9 cellular contexts compared by ENCODE assay signal in genomic region chr13:51721485-51721884, GRCh38.
DNase-seq lines count a peak whose midpoint lies in the region; ATAC-seq and TF ChIP-seq lines count a peak whose summit lies in the region.
"Had no signal": no experiment of that assay in that cellular context is flagged by ENCODE, and none has a peak within 500 bp of the region (broad histone marks: within the 10 kb centered on the region; RNA-seq: fewer than 3 reads in every experiment).

No MANE protein-coding gene starts in this region.

- ATAC-seq in GM21423 (IDR thresholded peaks at IDR 0.05; ENCODE audit: unreplicated experiment) = peak; percentile 92
- ATAC-seq in HG03354 (IDR thresholded peaks at IDR 0.05; ENCODE audit: poor library complexity, severe bottlenecking, unreplicated experiment) = peak; percentile 74
- peak; percentile 87 to 93 (median 90) for ATAC-seq in heart left ventricle
- ATAC-seq: activated T-cell treated with anti-CD3 and anti-CD28 coated beads, Interleukin-2, amount 50 U/mL, for 4 hours had no signal

- 49 to 61% (median 55%) methylated on average over 3 of the region's 3 CpGs for WGBS in heart left ventricle, 4 donors

- peaks cover 0 to 20% (median 0%) of the 10 kb centered on the region in 9 donors for H3K36me3 ChIP-seq in heart left ventricle

- CTCF ChIA-PET in HEK293T (lab: Yijun Ruan, JAX) = no interaction called here

- no peak for TF ChIP-seq POLR2A in heart left ventricle (IDR thresholded peaks at IDR 0.05)

- POLR2A ChIA-PET in HEK293T (lab: Yijun Ruan, JAX) = interaction anchor here (1.2 kb wide), 1 partner anchor 18 kb away, joined by 3 read pairs; no protein-coding TSS in a partner anchor

- no peak overlapping the region for H3K4me3 ChIP-seq in heart left ventricle

- TF ChIP-seq CTCF in heart left ventricle (IDR thresholded peaks at IDR 0.05) = no peak

- intact Hi-C loops in heart left ventricle (cut with DNase I) = loop anchor here in 6 of 10 donors (5.0 to 10.0 kb wide), 5 partner anchors 47 to 267 kb away; partner anchors contain the start of genes WDFY2 (in 3 of the 6) and INTS6 (in 1 of the 6)

- no peaks in the 10 kb centered on the region for H3K9me3 ChIP-seq in heart left ventricle

- peak; percentile 60 for DNase-seq in G401 (ENCODE audit: low spot score)
- peak in 4 of 5 donors; percentile 47 to 77 (median 62) for DNase-seq in heart left ventricle
- DNase-seq in HEK293T (ENCODE audit: extremely low spot score) = no peak
- DNase-seq in NCI-H82 treated with DMSO at 0.1 percent for 48 hours (lab: John Stamatoyannopoulos, UW; ENCODE audit: unreplicated experiment) = no peak
- DNase-seq in foreskin melanocyte = no peak
- no peak for DNase-seq in DMS153 treated with DMSO at 0.1 percent for 48 hours (lab: John Stamatoyannopoulos, UW; ENCODE audit: unreplicated experiment)
- DNase-seq: activated T-cell treated with anti-CD3 and anti-CD28 coated beads, Interleukin-2, amount 50 U/mL, for 4 hours had no signal

- peak overlapping the region in 10 of 12 donors; percentile 28 to 66 (median 58) for H3K27ac ChIP-seq in heart left ventricle

- H3K27me3 ChIP-seq in heart left ventricle = no peaks in the 10 kb centered on the region

- H3K4me1 ChIP-seq in heart left ventricle = peaks cover 0 to 41% (median 7%) of the 10 kb centered on the region in 12 donors

- in situ Hi-C loops in G401 (cut with HindIII; ENCODE audit: low sequenced_read_pairs) = no loop called here

TF ChIP-seq in HEK293T, 16 proteins besides CTCF, POLR2A, EP300 and RAD21:
- TF ChIP-seq ELF4 (IDR thresholded peaks at IDR 0.05) = no peak
- TF ChIP-seq FOXA1 (IDR thresholded peaks at IDR 0.05) = no peak
- TF ChIP-seq FOXK2 (IDR thresholded peaks at IDR 0.05) = no peak
- TF ChIP-seq SP1 (IDR thresholded peaks at IDR 0.05) = no peak
- no peak for TF ChIP-seq LEF1 (IDR thresholded peaks at IDR 0.05; ENCODE audit: borderline replicate concordance)
- TF ChIP-seq BHLHE40 (IDR thresholded peaks at IDR 0.05; ENCODE audit: borderline replicate concordance) = no peak
- TF ChIP-seq TARDBP (IDR thresholded peaks at IDR 0.05) = no peak
- TF ChIP-seq ARNT (IDR thresholded peaks at IDR 0.05) = no peak

Comparison
In these comparisons a context has a peak if more than half of its experiments do, and no peak if none do; other contexts are left out.
1. DNase-seq: peak in G401 (single experiment) and heart left ventricle (4 of 5); none in HEK293T (single experiment), NCI-H82 treated with DMSO at 0.1 percent for 48 hours (single experiment), foreskin melanocyte (single experiment) and DMS153 treated with DMSO at 0.1 percent for 48 hours (single experiment).
2. Peak in every context shown above with its lines, with median percentiles within 50 percentile points of each other: ATAC-seq.